ENCODE assay signal across 2 cellular contexts in genomic region chr2:160471950-160472349, GRCh38.
TF ChIP-seq lines count a peak whose summit lies in the region.

No MANE protein-coding gene starts in this region.

TF ChIP-seq in WTC11, 78 proteins besides CTCF, POLR2A, EP300 and RAD21 (continued from another document):
- no peak for TF ChIP-seq ATF6 (CRISPR knock-in tag; IDR thresholded peaks at IDR 0.05)
- no peak for TF ChIP-seq CREB1 (CRISPR knock-in tag; IDR thresholded peaks at IDR 0.05)
- no peak for TF ChIP-seq PRDM15 (CRISPR knock-in tag; IDR thresholded peaks at IDR 0.05)
- TF ChIP-seq EMX1 (CRISPR knock-in tag; IDR thresholded peaks at IDR 0.05) = no peak
- TF ChIP-seq FOXP4 (CRISPR knock-in tag; IDR thresholded peaks at IDR 0.05) = no peak
- TF ChIP-seq MAX (CRISPR knock-in tag; IDR thresholded peaks at IDR 0.05) = no peak
- no peak for TF ChIP-seq ZNF512 (CRISPR knock-in tag; IDR thresholded peaks at IDR 0.05; ENCODE audit: borderline replicate concordance)
- no peak for TF ChIP-seq CBFB (CRISPR knock-in tag; IDR thresholded peaks at IDR 0.05; ENCODE audit: low read depth)
- TF ChIP-seq MXD4 (CRISPR knock-in tag; IDR thresholded peaks at IDR 0.05; ENCODE audit: borderline replicate concordance) = no peak
TF ChIP-seq in WTC11: peak in this region for 0.

TF ChIP-seq in GM23338, 12 proteins besides CTCF, POLR2A, EP300 and RAD21 (continued from another document):
- TF ChIP-seq ZNF462 (CRISPR knock-in tag; IDR thresholded peaks at IDR 0.05) = no peak
- TF ChIP-seq EZH2 (IDR thresholded peaks at IDR 0.05; ENCODE audit: low read depth, unreplicated experiment) = no peak
- no peak for TF ChIP-seq REST (IDR thresholded peaks at IDR 0.05; ENCODE audit: unreplicated experiment)
- TF ChIP-seq STAT1 (IDR thresholded peaks at IDR 0.05; ENCODE audit: unreplicated experiment) = no peak
- TF ChIP-seq CREB1 (CRISPR knock-in tag; IDR thresholded peaks at IDR 0.05; ENCODE audit: low read depth) = no peak
- TF ChIP-seq ZNF114 (CRISPR knock-in tag; IDR thresholded peaks at IDR 0.05) = no peak
- TF ChIP-seq NANOG (IDR thresholded peaks at IDR 0.05; ENCODE audit: borderline replicate concordance) = no peak
